Comparison of ENCODE assay signal across 10 cellular contexts in the genomic region with DNA sequence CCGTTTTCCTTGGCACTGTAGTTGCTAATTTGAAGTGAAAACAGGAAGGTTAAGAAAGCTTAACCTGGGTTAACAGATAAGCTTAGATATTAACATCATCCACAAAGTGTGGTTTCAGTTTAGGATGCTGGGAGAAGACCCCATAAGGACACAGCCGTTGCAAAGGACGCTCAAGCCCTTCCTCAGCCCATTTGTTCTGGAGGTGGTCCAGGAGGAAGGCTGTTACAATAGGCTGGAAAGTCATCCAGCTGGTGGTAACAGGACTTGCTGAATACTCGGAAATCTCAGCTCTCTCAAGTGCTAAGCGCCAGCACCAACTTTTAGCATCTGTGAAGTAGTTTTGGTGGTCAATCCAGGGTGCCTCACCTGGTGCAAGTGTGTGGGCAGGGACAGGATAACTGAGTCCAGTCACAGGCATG. TPM values are rescaled to one million over a fixed set of nuclear protein-coding genes. Genes with fewer than 3 reads are reported as not detected.
DNase-seq lines count a peak whose midpoint lies in the region; ATAC-seq and TF ChIP-seq lines count a peak whose summit lies in the region.
"Had no signal": no experiment of that assay in that cellular context is flagged by ENCODE, and none has a peak within 500 bp of the region (broad histone marks: within the 10 kb centered on the region; RNA-seq: fewer than 3 reads in every experiment).

No MANE protein-coding gene starts in this region.

- no peak for DNase-seq in Jurkat, Clone E6-1 (ENCODE audit: low read depth, low spot score)
- peak; percentile 73 for DNase-seq in dermis blood vessel endothelial cell
- no peak for DNase-seq in inferior parietal cortex (ENCODE audit: extremely low spot score)
- no peak for DNase-seq in DMS 273 (lab: John Stamatoyannopoulos, UW; ENCODE audit: unreplicated experiment)
- DNase-seq in Ammon's horn (ENCODE audit: low spot score): no peak
- DNase-seq: MM.1S, SHP77 had no signal

- TF ChIP-seq CTCF in DOHH2 (IDR thresholded peaks at IDR 0.05; ENCODE audit: low read depth, low read length, poor library complexity, severe bottlenecking) (no peak), nephron (IDR thresholded peaks at IDR 0.05; ENCODE audit: unreplicated experiment in 3 of 3) (no peak)

- H3F3A ChIP-seq in DOHH2 (ENCODE audit: control insufficient read depth, insufficient read depth): no peaks in the 10 kb centered on the region

- no peaks in the 10 kb centered on the region for H3K27me3 Mint-ChIP-seq in nephron (ENCODE audit: low read depth)

- no peaks in the 10 kb centered on the region for H3K36me3 ChIP-seq in DOHH2 (ENCODE audit: control insufficient read depth, low read length)

- no peak for ATAC-seq in HG02870 (IDR thresholded peaks at IDR 0.05; ENCODE audit: unreplicated experiment)

- H3K27ac ChIP-seq in DOHH2 (ENCODE audit: low read depth, low read length): no peak overlapping the region

- H3K36me3 Mint-ChIP-seq in nephron (ENCODE audit: low read depth): no peaks in the 10 kb centered on the region

- no peaks in the 10 kb centered on the region for H3K9me3 ChIP-seq in DOHH2 (ENCODE audit: control insufficient read depth, insufficient read depth, low read length)

- no peaks in the 10 kb centered on the region for H3K79me2 ChIP-seq in DOHH2 (ENCODE audit: control insufficient read depth, low read length)

- H3K27me3 ChIP-seq in DOHH2 (ENCODE audit: control insufficient read depth, low read length): no peaks in the 10 kb centered on the region

- H3K27ac Mint-ChIP-seq in nephron: peak overlapping the region; percentile 48 to 62 (median 60)

- peak overlapping the region; percentile 15 for H3K4me3 ChIP-seq in DOHH2 (ENCODE audit: low read length)
- peak overlapping the region; percentile 7; the same call in 1 of the 2 replicates for H3K4me3 ChIP-seq in Jurkat, Clone E6-1 (ENCODE audit: low read length)

- H3K4me1 ChIP-seq in DOHH2 (ENCODE audit: control insufficient read depth, low read length): peaks cover 17% of the 10 kb centered on the region

- H3K9me3 Mint-ChIP-seq in nephron: no peaks in the 10 kb centered on the region

- H3K4me1 Mint-ChIP-seq in nephron: peaks cover 32% of the 10 kb centered on the region

- H3K4me2 ChIP-seq in DOHH2 (ENCODE audit: low read length): peak overlapping the region; percentile 48

- H4K20me1 ChIP-seq in DOHH2 (ENCODE audit: control insufficient read depth, insufficient read depth, low read depth, low read length): no peaks in the 10 kb centered on the region

- peak overlapping the region in 1 of 3 experiments; percentile 15 for H3K4me3 Mint-ChIP-seq in nephron

- no peaks in the 10 kb centered on the region for H3K9me2 ChIP-seq in DOHH2 (replicated peaks; ENCODE audit: control insufficient read depth, low read length)

RNA-seq across cellular contexts. Expression of a gene that starts 14.2 kb away (rescaled TPM):
- polyA plus RNA-seq in Jurkat, Clone E6-1 (2012; ENCODE audit: insufficient read depth, insufficient read length): 5.1 TPM
- 68.4 and 82.2 TPM in 2 replicates for total RNA-seq in dermis blood vessel endothelial cell

RNA-seq across cellular contexts. Expression of a gene that starts 42.5 kb away (rescaled TPM):
- 4.3 TPM for polyA plus RNA-seq in Jurkat, Clone E6-1 (2012; ENCODE audit: insufficient read depth, insufficient read length)
- total RNA-seq in dermis blood vessel endothelial cell: 4.1 and 6.6 TPM in 2 replicates
